ENCODE assay signal across 9 cellular contexts in genomic region chr6:2877057-2877882, GRCh38. TPM values are rescaled to one million over a fixed set of nuclear protein-coding genes. Genes with fewer than 3 reads are reported as not detected.
A peak's percentile ranks its signal among the peaks of the same experiment; 100 is the strongest.
DNase-seq lines count a peak whose midpoint lies in the region; ATAC-seq, FAIRE-seq and TF ChIP-seq lines count a peak whose summit lies in the region.
"Had no signal": no experiment of that assay in that cellular context is flagged by ENCODE, and none has a peak within 500 bp of the region (broad histone marks: within the 10 kb centered on the region; RNA-seq: fewer than 3 reads in every experiment).

No MANE protein-coding gene starts in this region.

- peak; percentile 35 for FAIRE-seq in RCC 7860 (lab: Jason Lieb, UNC)

- peak; percentile 39 for ATAC-seq in omental fat pad (ENCODE audit: low FRiP score)
- no peak for ATAC-seq in GM18520 (IDR thresholded peaks at IDR 0.05; ENCODE audit: unreplicated experiment)
- no peak for ATAC-seq in GM19455 (IDR thresholded peaks at IDR 0.05; ENCODE audit: unreplicated experiment)

- DNase-seq in Caki2 (ENCODE audit: low read depth), result peak; percentile 64
- peak; percentile 73 for DNase-seq in RCC 7860 (ENCODE audit: low spot score)
- DNase-seq in epithelial cell of proximal tubule (ENCODE audit: low read depth), result peak; percentile 59
- no peak for DNase-seq in omental fat pad (ENCODE audit: low spot score)
- no peak for DNase-seq in NCI-H2081 (lab: John Stamatoyannopoulos, UW)
- DNase-seq in T-helper 9 cell, result no peak

- in situ Hi-C loops in Caki2 (cut with HindIII; ENCODE audit: low pct_unique_long_range_greater_than_20kb, low sequenced_read_pairs), result no loop called here

- peak overlapping the region; percentile 7 for H3K4me3 ChIP-seq in epithelial cell of proximal tubule (ENCODE audit: low read depth, low read length)
- H3K4me3 ChIP-seq: SK-N-MC had no signal

- no peak for TF ChIP-seq CTCF in epithelial cell of proximal tubule (conservative IDR thresholded peaks at IDR 0.05; ENCODE audit: low read depth, low read length)
- TF ChIP-seq CTCF in omental fat pad (IDR thresholded peaks at IDR 0.05), result no peak

RNA-seq across cellular contexts. Expression of gene SERPINB9, which starts 25.8 kb away (rescaled TPM):
- 0.75 and 2.6 TPM in 2 replicates for total RNA-seq in Caki2 (2014; rRNA removed; shearing (Covaris generic); ENCODE audit: low replicate concordance)
- total RNA-seq in epithelial cell of proximal tubule (17.4 and 29.6 TPM in 2 replicates), omental fat pad (10 to 100 TPM; 14.8 to 68.5 (median 20.8) TPM)

RNA-seq across cellular contexts. Expression of gene SERPINB1, which starts 35.6 kb away (rescaled TPM):
- 51.6 and 54.2 TPM in 2 replicates for total RNA-seq in Caki2 (2014; rRNA removed; shearing (Covaris generic); ENCODE audit: low replicate concordance)
- total RNA-seq in epithelial cell of proximal tubule (23.7 and 32.4 TPM in 2 replicates), omental fat pad (100 to 1,000 TPM in 1 of 4 donors, 10 to 100 TPM in 3; 40.8 to 146 (median 50.1) TPM)

Comparison
In these comparisons a context has a peak if more than half of its experiments do, and no peak if none do; other contexts are left out.
1. DNase-seq: peak in Caki2 (single experiment), RCC 7860 (single experiment) and epithelial cell of proximal tubule (single experiment); none in omental fat pad (single experiment), NCI-H2081 (0 of 2) and T-helper 9 cell (single experiment).